ENCODE assay signal across 15 cellular contexts in the genomic region with DNA sequence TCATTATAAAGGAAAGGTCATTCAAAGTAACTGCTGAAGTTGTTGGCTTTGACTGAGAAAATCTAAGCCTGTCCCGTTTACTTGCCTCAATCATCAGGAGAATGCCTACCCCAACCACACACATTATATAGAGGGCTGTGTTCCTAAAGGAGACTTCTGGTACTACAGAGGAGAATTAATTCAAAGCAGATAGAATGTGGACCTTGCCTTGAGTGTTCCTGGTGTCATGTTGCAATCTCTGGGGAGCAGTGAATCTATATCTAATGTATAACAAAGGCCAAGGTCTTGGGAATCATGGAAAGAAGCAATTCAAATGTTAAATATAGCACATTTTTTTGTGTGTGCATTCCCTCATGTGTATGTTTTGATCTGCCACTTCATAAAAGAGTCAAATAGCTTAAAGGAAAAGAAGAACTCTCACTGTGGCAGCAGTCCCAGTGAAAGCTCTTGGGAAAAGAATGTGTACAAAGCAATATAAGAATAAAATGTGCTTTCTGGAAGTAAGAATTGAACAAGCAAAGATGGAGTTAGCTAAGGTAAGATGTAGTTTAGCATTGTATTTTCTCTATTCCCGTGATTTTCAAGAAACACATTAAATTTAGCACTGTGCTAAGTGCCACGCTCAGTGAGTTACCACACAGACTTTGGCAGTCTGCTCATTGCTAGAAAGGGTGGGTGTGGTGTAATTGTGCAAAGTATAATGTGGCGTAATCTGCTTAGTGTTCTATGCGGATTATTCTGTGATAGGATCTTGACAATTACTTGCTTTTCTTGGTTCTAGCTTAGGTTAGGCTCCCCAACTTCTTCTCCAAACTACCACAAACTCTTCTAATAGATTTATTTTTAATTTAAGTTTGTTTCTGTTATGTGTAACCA. TPM values are rescaled to one million over a fixed set of nuclear protein-coding genes. Genes with fewer than 3 reads are reported as not detected.
A peak's percentile ranks its signal among the peaks of the same experiment; 100 is the strongest.
DNase-seq lines count a peak whose midpoint lies in the region; ATAC-seq, FAIRE-seq and TF ChIP-seq lines count a peak whose summit lies in the region.
"Had no signal": no experiment of that assay in that cellular context is flagged by ENCODE, and none has a peak within 500 bp of the region (broad histone marks: within the 10 kb centered on the region; RNA-seq: fewer than 3 reads in every experiment).

No MANE protein-coding gene starts in this region.

- H3K27me3 Mint-ChIP-seq in neural progenitor cell (ENCODE audit: insufficient read depth, low read depth): no peaks in the 10 kb centered on the region
- H3K27me3 Mint-ChIP-seq: activated naive CD4-positive, alpha-beta T cell treated with anti-CD3 and anti-CD28 coated beads, Interleukin-2, amount 50 U/mL, for 24 hours; CD4-positive, alpha-beta T cell had no signal

- no peak overlapping the region for H3K27ac Mint-ChIP-seq in neural progenitor cell
- H3K27ac Mint-ChIP-seq: activated naive CD4-positive, alpha-beta T cell treated with anti-CD3 and anti-CD28 coated beads, Interleukin-2, amount 50 U/mL, for 24 hours; CD4-positive, alpha-beta T cell had no signal

- H3K4me3 Mint-ChIP-seq in neural progenitor cell: no peak overlapping the region
- H3K4me3 Mint-ChIP-seq: activated naive CD4-positive, alpha-beta T cell treated with anti-CD3 and anti-CD28 coated beads, Interleukin-2, amount 50 U/mL, for 24 hours; CD4-positive, alpha-beta T cell had no signal

- no peaks in the 10 kb centered on the region for H4K20me1 ChIP-seq in neural progenitor cell (ENCODE audit: low read depth)

- no peak for TF ChIP-seq CTCF in D721Med (IDR thresholded peaks at IDR 0.05; ENCODE audit: insufficient read depth, missing control alignments)
- no peak for TF ChIP-seq CTCF in neural progenitor cell (IDR thresholded peaks at IDR 0.05)
- no peak for TF ChIP-seq CTCF in prostate gland (IDR thresholded peaks at IDR 0.05)

- no peaks in the 10 kb centered on the region for H3F3A ChIP-seq in neural progenitor cell (ENCODE audit: low read depth)

- no peak overlapping the region for H2AFZ ChIP-seq in neural progenitor cell (replicated peaks)

- intact Hi-C loops in prostate gland (cut with DNase I): loop anchor here (10.0 kb wide), 1 partner anchor 249 kb away; no protein-coding TSS in a partner anchor

- no peaks in the 10 kb centered on the region for H3K79me2 ChIP-seq in neural progenitor cell (ENCODE audit: low read depth)

- H3K4me3 ChIP-seq in neural progenitor cell (no peak overlapping the region), prostate gland (no peak overlapping the region)

- H3K4me1 ChIP-seq in neural progenitor cell (no peaks in the 10 kb centered on the region), prostate gland (replicated peaks) (no peaks in the 10 kb centered on the region)

- no peaks in the 10 kb centered on the region for H3K36me3 Mint-ChIP-seq in neural progenitor cell
- H3K36me3 Mint-ChIP-seq: activated naive CD4-positive, alpha-beta T cell treated with anti-CD3 and anti-CD28 coated beads, Interleukin-2, amount 50 U/mL, for 24 hours had no signal

- peak; percentile 92 for FAIRE-seq in D721Med (lab: Jason Lieb, UNC)
- FAIRE-seq: GM12892 had no signal

- DNase-seq in D721Med (ENCODE audit: insufficient read length, low spot score) (peak; percentile 25), NCI-H345 (lab: John Stamatoyannopoulos, UW) (peak; percentile 15), fibroblast of the conjunctiva (ENCODE audit: low read depth) (peak; percentile 76), neural progenitor cell (ENCODE audit: low spot score) (peak; percentile 3), prostate gland (ENCODE audit: low spot score) (no peak), cortex of kidney (lab: John Stamatoyannopoulos, UW) (no peak), epidermal melanocyte (ENCODE audit: insufficient read length, low spot score) (no peak)
- DNase-seq: CD4-positive, alpha-beta T cell; mammary epithelial cell; NCI-H1048 had no signal

- H3K9me3 Mint-ChIP-seq in neural progenitor cell: no peaks in the 10 kb centered on the region
- H3K9me3 Mint-ChIP-seq: activated naive CD4-positive, alpha-beta T cell treated with anti-CD3 and anti-CD28 coated beads, Interleukin-2, amount 50 U/mL, for 24 hours; CD4-positive, alpha-beta T cell had no signal

- H3K27me3 ChIP-seq in neural progenitor cell (no peaks in the 10 kb centered on the region), prostate gland (replicated peaks; ENCODE audit: insufficient read depth) (no peaks in the 10 kb centered on the region)

- H3K27ac ChIP-seq in neural progenitor cell (no peak overlapping the region), prostate gland (no peak overlapping the region)

- ATAC-seq in HG03039 (IDR thresholded peaks at IDR 0.05; ENCODE audit: unreplicated experiment): no peak
- ATAC-seq: Panc1 had no signal

- no peak overlapping the region for H3K4me2 ChIP-seq in neural progenitor cell

- H3K9me3 ChIP-seq in neural progenitor cell (ENCODE audit: low read depth) (no peaks in the 10 kb centered on the region), prostate gland (no peaks in the 10 kb centered on the region)

- peaks cover 8% of the 10 kb centered on the region for H3K4me1 Mint-ChIP-seq in neural progenitor cell
- H3K4me1 Mint-ChIP-seq: activated naive CD4-positive, alpha-beta T cell treated with anti-CD3 and anti-CD28 coated beads, Interleukin-2, amount 50 U/mL, for 24 hours had no signal

- WGBS in prostate gland: 79% methylated on average over 5 of the region's 5 CpGs

- no peak for TF ChIP-seq POLR2A in prostate gland (IDR thresholded peaks at IDR 0.05)

- H3K36me3 ChIP-seq in neural progenitor cell (no peaks in the 10 kb centered on the region), prostate gland (no peaks in the 10 kb centered on the region)

- no peak overlapping the region for H3K9ac ChIP-seq in neural progenitor cell

RNA-seq across cellular contexts. Expression of a gene that starts 13.7 kb away (rescaled TPM):
- total RNA-seq in neural progenitor cell (ENCODE audit: low replicate concordance) (not detected in 2 replicates), prostate gland (not detected)
- total RNA-seq: CD4-positive, alpha-beta T cell; mammary epithelial cell; temporal lobe had no signal

Comparison
In these comparisons a context has a peak if more than half of its experiments do, and no peak if none do; other contexts are left out.
1. DNase-seq: peak in D721Med (single experiment), NCI-H345 (single experiment), fibroblast of the conjunctiva (single experiment) and neural progenitor cell (single experiment); none in prostate gland (single experiment), cortex of kidney (single experiment) and epidermal melanocyte (single experiment).